Comparison of ENCODE assay signal across 1 cellular context in the genomic region with DNA sequence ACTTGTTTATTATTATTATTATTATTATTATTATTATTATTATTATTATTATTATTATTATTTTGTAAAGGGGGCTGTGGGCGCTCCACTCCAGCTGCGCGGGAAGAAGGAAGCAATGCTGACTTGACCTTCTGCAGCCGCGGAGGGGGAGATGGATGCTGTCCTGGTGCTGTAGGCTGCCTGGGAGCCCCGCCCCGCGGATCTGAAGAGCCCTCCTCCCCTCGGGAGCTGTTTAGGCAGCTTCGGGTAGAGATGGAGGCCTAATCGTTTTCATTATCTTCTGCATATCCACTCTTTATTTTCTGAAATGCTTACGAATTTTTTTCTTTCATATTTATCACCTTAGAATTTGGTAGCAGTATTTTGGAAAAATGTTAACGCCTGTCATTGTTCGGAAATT.
TF ChIP-seq lines count a peak whose summit lies in the region.

No MANE protein-coding gene starts in this region.

TF ChIP-seq in H1, 55 proteins besides CTCF, POLR2A, EP300 and RAD21 (continued from another document):
- TF ChIP-seq, protein P1, sequence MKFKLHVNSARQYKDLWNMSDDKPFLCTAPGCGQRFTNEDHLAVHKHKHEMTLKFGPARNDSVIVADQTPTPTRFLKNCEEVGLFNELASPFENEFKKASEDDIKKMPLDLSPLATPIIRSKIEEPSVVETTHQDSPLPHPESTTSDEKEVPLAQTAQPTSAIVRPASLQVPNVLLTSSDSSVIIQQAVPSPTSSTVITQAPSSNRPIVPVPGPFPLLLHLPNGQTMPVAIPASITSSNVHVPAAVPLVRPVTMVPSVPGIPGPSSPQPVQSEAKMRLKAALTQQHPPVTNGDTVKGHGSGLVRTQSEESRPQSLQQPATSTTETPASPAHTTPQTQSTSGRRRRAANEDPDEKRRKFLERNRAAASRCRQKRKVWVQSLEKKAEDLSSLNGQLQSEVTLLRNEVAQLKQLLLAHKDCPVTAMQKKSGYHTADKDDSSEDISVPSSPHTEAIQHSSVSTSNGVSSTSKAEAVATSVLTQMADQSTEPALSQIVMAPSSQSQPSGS (IDR thresholded peaks at IDR 0.05; ENCODE audit: low read length): no peak
- TF ChIP-seq NANOG (IDR thresholded peaks at IDR 0.05; ENCODE audit: insufficient read depth, low read depth, low read length, poor library complexity, severe bottlenecking): no peak
- no peak for TF ChIP-seq CBX8 (IDR thresholded peaks at IDR 0.05; ENCODE audit: borderline replicate concordance, low read depth, low read length)
- TF ChIP-seq BRCA1 (IDR thresholded peaks at IDR 0.05; ENCODE audit: low read depth, low read length): no peak
- no peak for TF ChIP-seq SIX5 (IDR thresholded peaks at IDR 0.05; ENCODE audit: low read depth, low read length)
- TF ChIP-seq TCF12 (IDR thresholded peaks at IDR 0.05; ENCODE audit: low read depth, low read length): no peak
